Comparison of ENCODE assay signal across 9 cellular contexts in genomic region chr15:69301101-69301500, GRCh38. TPM values are rescaled to one million over a fixed set of nuclear protein-coding genes. Genes with fewer than 3 reads are reported as not detected.
"Had no signal": no experiment of that assay in that cellular context is flagged by ENCODE, and none has a peak within 500 bp of the region (broad histone marks: within the 10 kb centered on the region; RNA-seq: fewer than 3 reads in every experiment).

No MANE protein-coding gene starts in this region.

RNA-seq across cellular contexts. Expression of gene PAQR5, which starts 2.4 kb away (rescaled TPM):
- total RNA-seq: activated CD4-positive, alpha-beta T cell treated with anti-CD3 and anti-CD28 coated beads, Interleukin-2, amount 10 ng/mL, durations not matched to agents 24 days and 14 days; activated CD8-positive, alpha-beta memory T cell treated with anti-CD3 and anti-CD28 coated beads, Interleukin-2, amount 10 ng/mL, durations not matched to agents 7 days and 5 days; activated CD8-positive, alpha-beta T cell treated with anti-CD3 and anti-CD28 coated beads, Interleukin-2, amount 10 ng/mL, durations not matched to agents 7 days and 5 days; activated naive CD8-positive, alpha-beta T cell treated with anti-CD3 and anti-CD28 coated beads, Interleukin-2, amount 10 ng/mL, durations not matched to agents 7 days and 5 days; activated T-helper 1 cell treated with anti-CD3 and anti-CD28 coated beads, Interleukin-12 subunit alpha, Interleukin-12 subunit beta, Interleukin-2, Interleukin-4 antibody, amounts not matched to agents 30 ng/mL and 10 ng/mL and 1 ng/mL, durations not matched to agents 14 hours and 24 hours and 36 hours; activated T-helper 2 cell treated with anti-CD3 and anti-CD28 coated beads, Interferon-gamma antibody, Interleukin-2, Interleukin-4, amounts not matched to agents 10 μg/mL and 5 μg/mL and 100 μg/mL, durations not matched to agents 14 hours and 24 hours and 36 hours; dermis microvascular lymphatic vessel endothelial cell; T-helper 1 cell treated with Interleukin-12 subunit alpha and Interleukin-12 subunit beta and Interleukin-4 antibody, amounts not matched to agents 30 ng/mL and 1 ng/mL, for 36 hours had no signal
- polyA plus RNA-seq: foreskin keratinocyte had no signal
